8 cellular contexts compared by ENCODE assay signal in the genomic region with DNA sequence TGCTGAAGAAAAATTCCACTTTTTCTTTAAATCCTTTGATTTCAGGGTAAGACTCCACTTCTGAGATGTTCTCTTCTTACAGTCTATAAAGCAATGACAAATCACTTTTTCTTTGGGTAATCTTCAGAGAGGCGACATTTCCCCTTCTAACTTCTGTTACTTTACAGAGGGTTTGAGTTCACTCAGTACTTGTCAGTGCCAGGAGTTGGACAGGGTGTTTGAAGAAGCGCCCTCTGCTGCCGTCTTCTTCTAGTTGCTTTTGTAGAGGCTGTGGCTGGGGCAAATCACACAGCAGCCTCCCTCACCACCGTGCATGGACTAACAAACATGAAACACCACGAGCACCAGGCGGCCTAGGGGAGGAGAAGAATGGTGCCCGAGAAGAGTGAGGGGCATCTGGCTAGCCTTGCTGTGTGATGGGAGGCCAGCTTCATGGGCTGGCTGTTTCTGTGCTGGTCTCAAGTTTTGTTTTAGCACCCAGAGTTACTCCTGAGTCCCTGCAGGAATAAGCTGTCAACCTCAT. TPM values are rescaled to one million over a fixed set of nuclear protein-coding genes. Genes with fewer than 3 reads are reported as not detected.
DNase-seq lines count a peak whose midpoint lies in the region; ATAC-seq and TF ChIP-seq lines count a peak whose summit lies in the region.

A gene with protein sequence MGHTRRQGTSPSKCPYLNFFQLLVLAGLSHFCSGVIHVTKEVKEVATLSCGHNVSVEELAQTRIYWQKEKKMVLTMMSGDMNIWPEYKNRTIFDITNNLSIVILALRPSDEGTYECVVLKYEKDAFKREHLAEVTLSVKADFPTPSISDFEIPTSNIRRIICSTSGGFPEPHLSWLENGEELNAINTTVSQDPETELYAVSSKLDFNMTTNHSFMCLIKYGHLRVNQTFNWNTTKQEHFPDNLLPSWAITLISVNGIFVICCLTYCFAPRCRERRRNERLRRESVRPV (minus strand): TSS at position 174 of the 523 bp plus-strand sequence. CDS start 1,886 bp downstream, outside the sequence.

- no peak within 1 kb of the TSS for H3K4me3 ChIP-seq in HFF-Myc (replicated peaks; ENCODE audit: low read depth, low read length)
- H3K4me3 ChIP-seq in mucosa of descending colon: no peak within 1 kb of the TSS
- no peak within 1 kb of the TSS for H3K4me3 ChIP-seq in uterus

- peaks cover 71% of the 10 kb centered on the region for H3K4me1 Mint-ChIP-seq in dendritic cell treated with granulocyte-macrophage colony-stimulating factor and Interleukin-4, amounts not matched to agents 40 ng/mL and 50 ng/mL, for 4 days (ENCODE audit: low read depth)

- TF ChIP-seq CTCF in 22Rv1 (IDR thresholded peaks at IDR 0.05) (peak; percentile 74), GM12874 (IDR thresholded peaks at IDR 0.05; ENCODE audit: insufficient read depth, low read depth, low read length) (peak; percentile 68), HFF-Myc (IDR thresholded peaks at IDR 0.05; ENCODE audit: low read depth, low read length, missing control alignments) (peak; percentile 13), VCaP (conservative IDR thresholded peaks at IDR 0.05) (peak; percentile 71), mucosa of descending colon (IDR thresholded peaks at IDR 0.05) (no peak), uterus (IDR thresholded peaks at IDR 0.05) (no peak)

- peak within 1 kb of the TSS; percentile 62 for H3K4me3 Mint-ChIP-seq in dendritic cell treated with granulocyte-macrophage colony-stimulating factor and Interleukin-4, amounts not matched to agents 40 ng/mL and 50 ng/mL, for 4 days

- H3K27me3 ChIP-seq in uterus: no peaks in the 10 kb centered on the region

- intact Hi-C loops in dendritic cell treated with granulocyte-macrophage colony-stimulating factor and Interleukin-4, amounts not matched to agents 40 ng/mL and 50 ng/mL, for 4 days (cut with micrococcal nuclease): no loop called here
- intact Hi-C loops in mucosa of descending colon (cut with DNase I, micrococcal nuclease) (no loop called here), uterus (cut with DNase I; ENCODE audit: low total_unique reads) (no loop called here)

- no peaks in the 10 kb centered on the region for H3K36me3 ChIP-seq in mucosa of descending colon (ENCODE audit: low read depth)
- H3K36me3 ChIP-seq in uterus: no peaks in the 10 kb centered on the region

- H3K4me1 ChIP-seq in mucosa of descending colon (ENCODE audit: low read depth): no peaks in the 10 kb centered on the region
- H3K4me1 ChIP-seq in uterus: no peaks in the 10 kb centered on the region

- no peak within 1 kb of the TSS for H3K27ac ChIP-seq in 22Rv1
- no peak within 1 kb of the TSS for H3K27ac ChIP-seq in VCaP
- H3K27ac ChIP-seq in uterus: no peak within 1 kb of the TSS

- DNase-seq in HFF-Myc (ENCODE audit: extremely low read depth, low read depth): peak; percentile 5
- DNase-seq in M059J (ENCODE audit: low read depth): peak; percentile 52
- DNase-seq in mucosa of descending colon: peak; percentile 61 to 84 (median 62)
- DNase-seq in uterus: no peak

- peak within 1 kb of the TSS; percentile 92 for H3K27ac Mint-ChIP-seq in dendritic cell treated with granulocyte-macrophage colony-stimulating factor and Interleukin-4, amounts not matched to agents 40 ng/mL and 50 ng/mL, for 4 days

- H3K27me3 Mint-ChIP-seq in dendritic cell treated with granulocyte-macrophage colony-stimulating factor and Interleukin-4, amounts not matched to agents 40 ng/mL and 50 ng/mL, for 4 days: no peaks in the 10 kb centered on the region

- peaks cover 24% of the 10 kb centered on the region for H3K36me3 Mint-ChIP-seq in dendritic cell treated with granulocyte-macrophage colony-stimulating factor and Interleukin-4, amounts not matched to agents 40 ng/mL and 50 ng/mL, for 4 days (ENCODE audit: low read depth)

- H3K9me3 Mint-ChIP-seq in dendritic cell treated with granulocyte-macrophage colony-stimulating factor and Interleukin-4, amounts not matched to agents 40 ng/mL and 50 ng/mL, for 4 days: no peaks in the 10 kb centered on the region

- TF ChIP-seq POLR2A in uterus (IDR thresholded peaks at IDR 0.05): no peak

- peak; percentile 91 for ATAC-seq in mucosa of descending colon

- H3K9me3 ChIP-seq in mucosa of descending colon: no peaks in the 10 kb centered on the region
- H3K9me3 ChIP-seq in uterus: no peaks in the 10 kb centered on the region

RNA-seq across cellular contexts. Expression of the gene that starts here (rescaled TPM):
- total RNA-seq in M059J (2014; rRNA removed; shearing (Covaris generic)): not detected in 2 replicates
- total RNA-seq in mucosa of descending colon (1 to 10 TPM in 1 of 3 donors, under 1 TPM in 2; 0.41 to 1.0 (median 0.58) TPM), uterus (1 to 10 TPM in 2 of 4 donors, under 1 TPM in 1, not detected in 1; 0.14 to 2.9 (median 1.1) TPM)

Comparison
In these comparisons a context has a peak if more than half of its experiments do, and no peak if none do; other contexts are left out.
1. Peak in DNase-seq in M059J; RNA of the gene not detected or under 1 TPM.
2. CTCF ChIP-seq: peak in 22Rv1 (single experiment), GM12874 (single experiment), HFF-Myc (single experiment) and VCaP (single experiment); none in mucosa of descending colon (single experiment) and uterus (0 of 4).
3. DNase-seq: peak in HFF-Myc (single experiment) and mucosa of descending colon (3 of 3); none in uterus (0 of 2).